1 cellular context compared by ENCODE assay signal in genomic region chr3:189340680-189341460, GRCh38.
A peak's percentile ranks its signal among the peaks of the same experiment; 100 is the strongest.
TF ChIP-seq lines count a peak whose summit lies in the region.

No MANE protein-coding gene starts in this region.

TF ChIP-seq in HepG2, 621 proteins besides CTCF, POLR2A, EP300 and RAD21 (continued from another document):
- TF ChIP-seq E2F2 (CRISPR knock-in tag; IDR thresholded peaks at IDR 0.05; ENCODE audit: borderline replicate concordance) (no peak), MED13 (CRISPR knock-in tag; IDR thresholded peaks at IDR 0.05) (no peak), TFAP4 (IDR thresholded peaks at IDR 0.05; ENCODE audit: borderline replicate concordance, low read depth) (no peak), ZFP37 (CRISPR knock-in tag; IDR thresholded peaks at IDR 0.05; ENCODE audit: borderline replicate concordance) (no peak), HMG20A (CRISPR knock-in tag; IDR thresholded peaks at IDR 0.05; ENCODE audit: borderline replicate concordance) (no peak), ZNF574 (CRISPR knock-in tag; IDR thresholded peaks at IDR 0.05) (peak; percentile 97), STAG1 (CRISPR knock-in tag; IDR thresholded peaks at IDR 0.05) (0 out of 2 replicates have a peak, but pooled peaks have one; percentile 15), SRSF9 (IDR thresholded peaks at IDR 0.05; ENCODE audit: borderline replicate concordance, insufficient read depth, low read depth, low read length, poor library complexity, severe bottlenecking) (no peak), SMAD9 (CRISPR knock-in tag; IDR thresholded peaks at IDR 0.05) (no peak), CENPX (CRISPR knock-in tag; IDR thresholded peaks at IDR 0.05) (no peak), ZNF563 (CRISPR knock-in tag; IDR thresholded peaks at IDR 0.05) (no peak), NR3C1 (CRISPR knock-in tag; IDR thresholded peaks at IDR 0.05) (no peak), GTF2F1 (IDR thresholded peaks at IDR 0.05; ENCODE audit: low read length) (no peak), POGK (CRISPR knock-in tag; conservative IDR thresholded peaks at IDR 0.05) (no peak), SMC3 (IDR thresholded peaks at IDR 0.05; ENCODE audit: low read length) (0 out of 2 replicates have a peak, but pooled peaks have one; percentile 2), ZBTB1 (CRISPR knock-in tag; IDR thresholded peaks at IDR 0.05; ENCODE audit: borderline replicate concordance) (no peak), MXD4 (CRISPR knock-in tag; IDR thresholded peaks at IDR 0.05) (no peak), MATR3 (CRISPR knock-in tag; IDR thresholded peaks at IDR 0.05) (no peak)
- TF ChIP-seq, protein P1, sequence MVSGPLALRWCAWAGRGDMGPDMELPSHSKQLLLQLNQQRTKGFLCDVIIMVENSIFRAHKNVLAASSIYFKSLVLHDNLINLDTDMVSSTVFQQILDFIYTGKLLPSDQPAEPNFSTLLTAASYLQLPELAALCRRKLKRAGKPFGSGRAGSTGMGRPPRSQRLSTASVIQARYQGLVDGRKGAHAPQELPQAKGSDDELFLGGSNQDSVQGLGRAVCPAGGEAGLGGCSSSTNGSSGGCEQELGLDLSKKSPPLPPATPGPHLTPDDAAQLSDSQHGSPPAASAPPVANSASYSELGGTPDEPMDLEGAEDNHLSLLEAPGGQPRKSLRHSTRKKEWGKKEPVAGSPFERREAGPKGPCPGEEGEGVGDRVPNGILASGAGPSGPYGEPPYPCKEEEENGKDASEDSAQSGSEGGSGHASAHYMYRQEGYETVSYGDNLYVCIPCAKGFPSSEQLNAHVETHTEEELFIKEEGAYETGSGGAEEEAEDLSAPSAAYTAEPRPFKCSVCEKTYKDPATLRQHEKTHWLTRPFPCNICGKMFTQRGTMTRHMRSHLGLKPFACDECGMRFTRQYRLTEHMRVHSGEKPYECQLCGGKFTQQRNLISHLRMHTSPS (CRISPR knock-in tag; IDR thresholded peaks at IDR 0.05; ENCODE audit: low read depth): no peak
- TF ChIP-seq, protein P2, sequence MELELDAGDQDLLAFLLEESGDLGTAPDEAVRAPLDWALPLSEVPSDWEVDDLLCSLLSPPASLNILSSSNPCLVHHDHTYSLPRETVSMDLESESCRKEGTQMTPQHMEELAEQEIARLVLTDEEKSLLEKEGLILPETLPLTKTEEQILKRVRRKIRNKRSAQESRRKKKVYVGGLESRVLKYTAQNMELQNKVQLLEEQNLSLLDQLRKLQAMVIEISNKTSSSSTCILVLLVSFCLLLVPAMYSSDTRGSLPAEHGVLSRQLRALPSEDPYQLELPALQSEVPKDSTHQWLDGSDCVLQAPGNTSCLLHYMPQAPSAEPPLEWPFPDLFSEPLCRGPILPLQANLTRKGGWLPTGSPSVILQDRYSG (CRISPR knock-in tag; IDR thresholded peaks at IDR 0.05): no peak
- TF ChIP-seq, protein P3, sequence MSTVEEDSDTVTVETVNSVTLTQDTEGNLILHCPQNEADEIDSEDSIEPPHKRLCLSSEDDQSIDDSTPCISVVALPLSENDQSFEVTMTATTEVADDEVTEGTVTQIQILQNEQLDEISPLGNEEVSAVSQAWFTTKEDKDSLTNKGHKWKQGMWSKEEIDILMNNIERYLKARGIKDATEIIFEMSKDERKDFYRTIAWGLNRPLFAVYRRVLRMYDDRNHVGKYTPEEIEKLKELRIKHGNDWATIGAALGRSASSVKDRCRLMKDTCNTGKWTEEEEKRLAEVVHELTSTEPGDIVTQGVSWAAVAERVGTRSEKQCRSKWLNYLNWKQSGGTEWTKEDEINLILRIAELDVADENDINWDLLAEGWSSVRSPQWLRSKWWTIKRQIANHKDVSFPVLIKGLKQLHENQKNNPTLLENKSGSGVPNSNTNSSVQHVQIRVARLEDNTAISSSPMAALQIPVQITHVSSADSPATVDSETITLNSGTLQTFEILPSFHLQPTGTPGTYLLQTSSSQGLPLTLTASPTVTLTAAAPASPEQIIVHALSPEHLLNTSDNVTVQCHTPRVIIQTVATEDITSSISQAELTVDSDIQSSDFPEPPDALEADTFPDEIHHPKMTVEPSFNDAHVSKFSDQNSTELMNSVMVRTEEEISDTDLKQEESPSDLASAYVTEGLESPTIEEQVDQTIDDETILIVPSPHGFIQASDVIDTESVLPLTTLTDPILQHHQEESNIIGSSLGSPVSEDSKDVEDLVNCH (CRISPR knock-in tag; IDR thresholded peaks at IDR 0.05): no peak
TF ChIP-seq in HepG2: peak in this region for 4.
